ENCODE assay signal across 10 cellular contexts in genomic region chr3:4406746-4407568, GRCh38.
A peak's percentile ranks its signal among the peaks of the same experiment; 100 is the strongest.
DNase-seq lines count a peak whose midpoint lies in the region; ATAC-seq and TF ChIP-seq lines count a peak whose summit lies in the region.
"Had no signal": no experiment of that assay in that cellular context is flagged by ENCODE, and none has a peak within 500 bp of the region (broad histone marks: within the 10 kb centered on the region; RNA-seq: fewer than 3 reads in every experiment).

No MANE protein-coding gene starts in this region.

- peak; percentile 74 for ATAC-seq in GM18511 (IDR thresholded peaks at IDR 0.05; ENCODE audit: unreplicated experiment)
- peak; percentile 71 for ATAC-seq in GM21528 (IDR thresholded peaks at IDR 0.05; ENCODE audit: low FRiP score, unreplicated experiment)
- ATAC-seq in HG03460 (IDR thresholded peaks at IDR 0.05; ENCODE audit: unreplicated experiment): peak; percentile 66
- ATAC-seq in upper lobe of right lung: no peak

- no peaks in the 10 kb centered on the region for H3K9me3 ChIP-seq in upper lobe of right lung
- H3K9me3 ChIP-seq in MG63: no peaks in the 10 kb centered on the region

- H3K27me3 ChIP-seq in kidney epithelial cell (ENCODE audit: control insufficient read depth, insufficient read depth, low read length) (no peaks in the 10 kb centered on the region), upper lobe of right lung (no peaks in the 10 kb centered on the region), MG63 (no peaks in the 10 kb centered on the region)

- intact Hi-C loops in upper lobe of right lung (cut with DNase I): no loop called here

- TF ChIP-seq CTCF in kidney epithelial cell (IDR thresholded peaks at IDR 0.05; ENCODE audit: insufficient read depth, low read length, poor library complexity, severe bottlenecking) (no peak), upper lobe of right lung (IDR thresholded peaks at IDR 0.05) (no peak)

- H3K36me3 ChIP-seq in kidney epithelial cell (ENCODE audit: control insufficient read depth, insufficient read depth, low read length): no peaks in the 10 kb centered on the region
- H3K36me3 ChIP-seq in upper lobe of right lung: peaks cover 30% of the 10 kb centered on the region
- no peaks in the 10 kb centered on the region for H3K36me3 ChIP-seq in MG63

- H3K4me1 ChIP-seq in upper lobe of right lung: no peaks in the 10 kb centered on the region
- H3K4me1 ChIP-seq: parathyroid adenoma had no signal

- peak; percentile 31 for DNase-seq in kidney epithelial cell (ENCODE audit: low read depth)
- no peak for DNase-seq in upper lobe of right lung
- DNase-seq in MG63: no peak
- DNase-seq in HCEC 1CT: no peak
- no peak for DNase-seq in cerebellum (ENCODE audit: low spot score)
- DNase-seq: COR-L47 had no signal

- H3K27ac ChIP-seq in upper lobe of right lung: no peak overlapping the region
- H3K27ac ChIP-seq: parathyroid adenoma had no signal

- H3K4me3 ChIP-seq in kidney epithelial cell (ENCODE audit: low read depth, low read length) (no peak overlapping the region), upper lobe of right lung (no peak overlapping the region), MG63 (no peak overlapping the region)
